16 cellular contexts compared by ENCODE assay signal in genomic region chr5:154653418-154653763, GRCh38.
DNase-seq lines count a peak whose midpoint lies in the region; ATAC-seq, FAIRE-seq and TF ChIP-seq lines count a peak whose summit lies in the region.
"Had no signal": no experiment of that assay in that cellular context is flagged by ENCODE, and none has a peak within 500 bp of the region (broad histone marks: within the 10 kb centered on the region; RNA-seq: fewer than 3 reads in every experiment).

No MANE protein-coding gene starts in this region.

- TF ChIP-seq POLR2A in A549 (IDR thresholded peaks at IDR 0.05; ENCODE audit: low read length) = no peak

- H3K27me3 ChIP-seq in colonic mucosa (no peaks in the 10 kb centered on the region), mucosa of stomach (ENCODE audit: control insufficient read depth, insufficient read depth, low read length) (no peaks in the 10 kb centered on the region)

- TF ChIP-seq CTCF in A549 (IDR thresholded peaks at IDR 0.05) = no peak
- no peak for TF ChIP-seq CTCF in HEK293 (tag by site-specific recombination; IDR thresholded peaks at IDR 0.05)
- TF ChIP-seq CTCF in colonic mucosa (IDR thresholded peaks at IDR 0.05) = no peak

- POLR2A ChIA-PET in A549 (lab: Yijun Ruan, JAX) = no interaction called here
- POLR2A ChIA-PET in HEK293 (lab: Yijun Ruan, JAX) = interaction anchor here (0.5 kb wide), 1 partner anchor 50 kb away, joined by 4 read pairs; no protein-coding TSS in a partner anchor

- WGBS in A549 (ENCODE audit: missing lambda C conversion rate) = 86% methylated on average over 3 of the region's 3 CpGs

- CTCF ChIA-PET in A549 (lab: Yijun Ruan, JAX) = interaction anchor here (1.0 to 1.4 kb wide), 2 partner anchors 22 to 204 kb away, joined by 3 to 4 read pairs; no protein-coding TSS in a partner anchor
- CTCF ChIA-PET in HEK293 (lab: Yijun Ruan, JAX) = no interaction called here

- FAIRE-seq in A549 (lab: Jason Lieb, UNC) = no peak
- FAIRE-seq: astrocyte had no signal

- H3K4me1 ChIP-seq in A549 (peaks cover 6% of the 10 kb centered on the region; the same call in 2 of the 3 replicates), HEK293 (ENCODE audit: control insufficient read depth, insufficient read depth, low read length) (no peaks in the 10 kb centered on the region), colonic mucosa (peaks cover 9% of the 10 kb centered on the region), mucosa of stomach (ENCODE audit: control insufficient read depth, insufficient read depth, low read length) (peaks cover 28% of the 10 kb centered on the region)

- no peak for DNase-seq in A549 (ENCODE audit: low read depth in 1 of 2, low spot score in 1 of 2)
- DNase-seq in colonic mucosa = peak; percentile 47
- no peak for DNase-seq in NCI-H1930 (lab: John Stamatoyannopoulos, UW)
- DNase-seq in NCI-H1436 (lab: John Stamatoyannopoulos, UW) = no peak
- DNase-seq: activated CD8-positive, alpha-beta memory T cell treated with anti-CD3 and anti-CD28 coated beads, Interleukin-2, amount 10 ng/mL, durations not matched to agents 7 days and 5 days; activated gamma-delta T cell; NCI-H1694; NCI-H510A; retina; T1000 had no signal

- H3K9me3 ChIP-seq in A549 (no peaks in the 10 kb centered on the region), HEK293 (ENCODE audit: control insufficient read depth, insufficient read depth, low read depth, low read length) (no peaks in the 10 kb centered on the region), colonic mucosa (no peaks in the 10 kb centered on the region), mucosa of stomach (ENCODE audit: control insufficient read depth, low read length) (no peaks in the 10 kb centered on the region)

- no peak for TF ChIP-seq EP300 in A549 (IDR thresholded peaks at IDR 0.05)

- no peak for TF ChIP-seq RAD21 in A549 (conservative IDR thresholded peaks at IDR 0.05 in 1 of 2, IDR thresholded peaks at IDR 0.05 in 1 of 2)

- intact Hi-C loops in colonic mucosa (cut with DNase I) = no loop called here

- H3K27ac ChIP-seq in A549 (peak overlapping the region in 1 of 2 experiments; percentile 52; a peak in 3 of 6 replicates), HEK293 (ENCODE audit: extremely low read depth, low read depth, low read length) (no peak overlapping the region), colonic mucosa (no peak overlapping the region)
- H3K27ac ChIP-seq: epithelial cell of prostate had no signal

- peak; percentile 15 to 16; a peak in 3 of 6 replicates for ATAC-seq in A549
- ATAC-seq in GM18498 (IDR thresholded peaks at IDR 0.05; ENCODE audit: unreplicated experiment) = no peak
- ATAC-seq in GM19023 (IDR thresholded peaks at IDR 0.05; ENCODE audit: unreplicated experiment) = no peak
- ATAC-seq: activated CD8-positive, alpha-beta memory T cell treated with anti-CD3 and anti-CD28 coated beads, Interleukin-2, amount 10 ng/mL, durations not matched to agents 7 days and 5 days had no signal

- H3K4me2 ChIP-seq in A549 = no peak overlapping the region

- no peaks in the 10 kb centered on the region for H3K36me3 ChIP-seq in HEK293 (ENCODE audit: control insufficient read depth in 2 of 2, insufficient read depth in 1 of 2, low read length in 2 of 2)
- H3K36me3 ChIP-seq in colonic mucosa = no peaks in the 10 kb centered on the region
- H3K36me3 ChIP-seq in mucosa of stomach (ENCODE audit: control insufficient read depth, insufficient read depth, low read length) = no peaks in the 10 kb centered on the region

- H3K4me3 ChIP-seq in A549 = no peak overlapping the region
- H3K4me3 ChIP-seq in HEK293 (ENCODE audit: low read depth, low read length) = no peak overlapping the region
- H3K4me3 ChIP-seq in colonic mucosa = no peak overlapping the region
- H3K4me3 ChIP-seq in mucosa of stomach (ENCODE audit: low read length) = no peak overlapping the region

- H3K9ac ChIP-seq in colonic mucosa (ENCODE audit: low read depth in 2 of 2, low read length in 2 of 2) (no peak overlapping the region), mucosa of stomach (ENCODE audit: low read length) (peak overlapping the region; percentile 14)

TF ChIP-seq in A549, 52 proteins besides CTCF, POLR2A, EP300 and RAD21 (continues in another document):
- TF ChIP-seq EHMT2 (IDR thresholded peaks at IDR 0.05; ENCODE audit: low read depth) (no peak), REST (IDR thresholded peaks at IDR 0.05) (no peak), NPAS2 (CRISPR knock-in tag; IDR thresholded peaks at IDR 0.05; ENCODE audit: borderline replicate concordance) (no peak), ZSCAN20 (CRISPR knock-in tag; IDR thresholded peaks at IDR 0.05) (no peak), MAFK (IDR thresholded peaks at IDR 0.05; ENCODE audit: partially characterized antibody) (no peak), ESRRA (IDR thresholded peaks at IDR 0.05; ENCODE audit: borderline replicate concordance, low read length) (no peak)

TF ChIP-seq in HEK293, 187 proteins besides CTCF, POLR2A, EP300 and RAD21:
- TF ChIP-seq GLIS2 (tag by site-specific recombination; IDR thresholded peaks at IDR 0.05) = 0 out of 2 replicates have a peak, but pooled peaks have one; percentile 13
- no peak for TF ChIP-seq SALL2 (tag by site-specific recombination; IDR thresholded peaks at IDR 0.05; ENCODE audit: borderline replicate concordance)
- TF ChIP-seq KLF1 (tag by site-specific recombination; IDR thresholded peaks at IDR 0.05) = no peak
- TF ChIP-seq GLIS1 (tag by site-specific recombination; IDR thresholded peaks at IDR 0.05) = peak; percentile 62
- no peak for TF ChIP-seq ZNF324 (tag by site-specific recombination; IDR thresholded peaks at IDR 0.05)

Comparison
In these comparisons a context has a peak if more than half of its experiments do, and no peak if none do; other contexts are left out.
1. ATAC-seq: peak in A549 (2 of 2); none in GM18498 (single experiment) and GM19023 (single experiment).